ENCODE assay signal across 1 cellular context in the genomic region with DNA sequence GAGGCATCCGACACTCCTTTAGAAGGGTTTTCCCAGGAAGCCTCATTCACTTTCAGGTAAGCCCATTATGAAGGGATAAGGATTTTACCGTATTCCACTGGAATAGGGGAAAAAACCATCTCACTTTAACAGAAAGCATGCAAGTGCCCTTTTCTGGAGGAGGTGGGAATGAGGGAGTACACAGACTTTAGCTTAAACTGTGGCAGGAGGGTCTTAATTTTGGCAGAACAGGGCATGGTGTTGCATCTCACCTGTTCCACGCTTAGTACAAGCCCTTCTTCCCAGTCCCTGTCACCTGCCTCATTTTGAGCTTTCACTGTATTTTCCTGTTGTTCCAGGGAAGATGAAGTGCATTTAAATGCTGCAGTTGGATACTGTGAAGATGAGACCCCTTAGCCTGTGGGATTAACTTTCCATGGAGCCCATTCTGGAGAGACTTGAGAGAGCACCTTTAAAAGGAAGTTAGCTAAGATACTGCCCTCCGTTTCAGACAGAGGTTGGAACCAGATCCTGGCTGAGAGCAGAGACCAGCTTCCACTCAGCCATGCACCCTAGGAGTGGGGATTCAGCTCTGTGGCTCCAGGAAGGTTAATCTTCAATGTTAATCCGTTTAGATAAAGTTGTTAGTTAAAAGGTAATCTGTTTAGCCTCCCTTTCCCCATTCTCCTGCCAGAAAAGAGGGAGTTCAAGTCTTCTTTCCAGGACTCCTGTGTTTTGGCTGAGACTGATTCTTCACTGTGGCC.
TF ChIP-seq lines count a peak whose summit lies in the region.

No MANE protein-coding gene starts in this region.

TF ChIP-seq in GM23338, 12 proteins besides CTCF, POLR2A, EP300 and RAD21:
- TF ChIP-seq, protein P1, sequence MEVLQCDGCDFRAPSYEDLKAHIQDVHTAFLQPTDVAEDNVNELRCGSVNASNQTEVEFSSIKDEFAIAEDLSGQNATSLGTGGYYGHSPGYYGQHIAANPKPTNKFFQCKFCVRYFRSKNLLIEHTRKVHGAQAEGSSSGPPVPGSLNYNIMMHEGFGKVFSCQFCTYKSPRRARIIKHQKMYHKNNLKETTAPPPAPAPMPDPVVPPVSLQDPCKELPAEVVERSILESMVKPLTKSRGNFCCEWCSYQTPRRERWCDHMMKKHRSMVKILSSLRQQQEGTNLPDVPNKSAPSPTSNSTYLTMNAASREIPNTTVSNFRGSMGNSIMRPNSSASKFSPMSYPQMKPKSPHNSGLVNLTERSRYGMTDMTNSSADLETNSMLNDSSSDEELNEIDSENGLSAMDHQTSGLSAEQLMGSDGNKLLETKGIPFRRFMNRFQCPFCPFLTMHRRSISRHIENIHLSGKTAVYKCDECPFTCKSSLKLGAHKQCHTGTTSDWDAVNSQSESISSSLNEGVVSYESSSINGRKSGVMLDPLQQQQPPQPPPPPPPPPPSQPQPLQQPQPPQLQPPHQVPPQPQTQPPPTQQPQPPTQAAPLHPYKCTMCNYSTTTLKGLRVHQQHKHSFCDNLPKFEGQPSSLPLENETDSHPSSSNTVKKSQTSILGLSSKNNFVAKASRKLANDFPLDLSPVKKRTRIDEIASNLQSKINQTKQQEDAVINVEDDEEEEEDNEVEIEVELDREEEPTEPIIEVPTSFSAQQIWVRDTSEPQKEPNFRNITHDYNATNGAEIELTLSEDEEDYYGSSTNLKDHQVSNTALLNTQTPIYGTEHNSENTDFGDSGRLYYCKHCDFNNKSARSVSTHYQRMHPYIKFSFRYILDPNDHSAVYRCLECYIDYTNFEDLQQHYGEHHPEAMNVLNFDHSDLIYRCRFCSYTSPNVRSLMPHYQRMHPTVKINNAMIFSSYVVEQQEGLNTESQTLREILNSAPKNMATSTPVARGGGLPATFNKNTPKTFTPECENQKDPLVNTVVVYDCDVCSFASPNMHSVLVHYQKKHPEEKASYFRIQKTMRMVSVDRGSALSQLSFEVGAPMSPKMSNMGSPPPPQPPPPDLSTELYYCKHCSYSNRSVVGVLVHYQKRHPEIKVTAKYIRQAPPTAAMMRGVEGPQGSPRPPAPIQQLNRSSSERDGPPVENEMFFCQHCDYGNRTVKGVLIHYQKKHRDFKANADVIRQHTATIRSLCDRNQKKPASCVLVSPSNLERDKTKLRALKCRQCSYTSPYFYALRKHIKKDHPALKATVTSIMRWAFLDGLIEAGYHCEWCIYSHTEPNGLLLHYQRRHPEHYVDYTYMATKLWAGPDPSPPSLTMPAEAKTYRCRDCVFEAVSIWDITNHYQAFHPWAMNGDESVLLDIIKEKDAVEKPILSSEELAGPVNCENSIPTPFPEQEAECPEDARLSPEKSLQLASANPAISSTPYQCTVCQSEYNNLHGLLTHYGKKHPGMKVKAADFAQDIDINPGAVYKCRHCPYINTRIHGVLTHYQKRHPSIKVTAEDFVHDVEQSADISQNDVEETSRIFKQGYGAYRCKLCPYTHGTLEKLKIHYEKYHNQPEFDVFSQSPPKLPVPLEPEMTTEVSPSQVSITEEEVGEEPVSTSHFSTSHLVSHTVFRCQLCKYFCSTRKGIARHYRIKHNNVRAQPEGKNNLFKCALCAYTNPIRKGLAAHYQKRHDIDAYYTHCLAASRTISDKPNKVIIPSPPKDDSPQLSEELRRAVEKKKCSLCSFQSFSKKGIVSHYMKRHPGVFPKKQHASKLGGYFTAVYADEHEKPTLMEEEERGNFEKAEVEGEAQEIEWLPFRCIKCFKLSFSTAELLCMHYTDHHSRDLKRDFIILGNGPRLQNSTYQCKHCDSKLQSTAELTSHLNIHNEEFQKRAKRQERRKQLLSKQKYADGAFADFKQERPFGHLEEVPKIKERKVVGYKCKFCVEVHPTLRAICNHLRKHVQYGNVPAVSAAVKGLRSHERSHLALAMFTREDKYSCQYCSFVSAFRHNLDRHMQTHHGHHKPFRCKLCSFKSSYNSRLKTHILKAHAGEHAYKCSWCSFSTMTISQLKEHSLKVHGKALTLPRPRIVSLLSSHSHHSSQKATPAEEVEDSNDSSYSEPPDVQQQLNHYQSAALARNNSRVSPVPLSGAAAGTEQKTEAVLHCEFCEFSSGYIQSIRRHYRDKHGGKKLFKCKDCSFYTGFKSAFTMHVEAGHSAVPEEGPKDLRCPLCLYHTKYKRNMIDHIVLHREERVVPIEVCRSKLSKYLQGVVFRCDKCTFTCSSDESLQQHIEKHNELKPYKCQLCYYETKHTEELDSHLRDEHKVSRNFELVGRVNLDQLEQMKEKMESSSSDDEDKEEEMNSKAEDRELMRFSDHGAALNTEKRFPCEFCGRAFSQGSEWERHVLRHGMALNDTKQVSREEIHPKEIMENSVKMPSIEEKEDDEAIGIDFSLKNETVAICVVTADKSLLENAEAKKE (CRISPR knock-in tag; IDR thresholded peaks at IDR 0.05), result no peak
- TF ChIP-seq JUNB (IDR thresholded peaks at IDR 0.05; ENCODE audit: unreplicated experiment) (no peak), ZNF114 (CRISPR knock-in tag; IDR thresholded peaks at IDR 0.05) (no peak), POLR2AphosphoS5 (IDR thresholded peaks at IDR 0.05; ENCODE audit: low read depth) (no peak), ZNF331 (CRISPR knock-in tag; IDR thresholded peaks at IDR 0.05; ENCODE audit: low read depth) (no peak), CREB1 (CRISPR knock-in tag; IDR thresholded peaks at IDR 0.05; ENCODE audit: low read depth) (no peak), NANOG (IDR thresholded peaks at IDR 0.05; ENCODE audit: borderline replicate concordance) (no peak), STAT1 (IDR thresholded peaks at IDR 0.05; ENCODE audit: unreplicated experiment) (no peak)
- TF ChIP-seq, protein P2, sequence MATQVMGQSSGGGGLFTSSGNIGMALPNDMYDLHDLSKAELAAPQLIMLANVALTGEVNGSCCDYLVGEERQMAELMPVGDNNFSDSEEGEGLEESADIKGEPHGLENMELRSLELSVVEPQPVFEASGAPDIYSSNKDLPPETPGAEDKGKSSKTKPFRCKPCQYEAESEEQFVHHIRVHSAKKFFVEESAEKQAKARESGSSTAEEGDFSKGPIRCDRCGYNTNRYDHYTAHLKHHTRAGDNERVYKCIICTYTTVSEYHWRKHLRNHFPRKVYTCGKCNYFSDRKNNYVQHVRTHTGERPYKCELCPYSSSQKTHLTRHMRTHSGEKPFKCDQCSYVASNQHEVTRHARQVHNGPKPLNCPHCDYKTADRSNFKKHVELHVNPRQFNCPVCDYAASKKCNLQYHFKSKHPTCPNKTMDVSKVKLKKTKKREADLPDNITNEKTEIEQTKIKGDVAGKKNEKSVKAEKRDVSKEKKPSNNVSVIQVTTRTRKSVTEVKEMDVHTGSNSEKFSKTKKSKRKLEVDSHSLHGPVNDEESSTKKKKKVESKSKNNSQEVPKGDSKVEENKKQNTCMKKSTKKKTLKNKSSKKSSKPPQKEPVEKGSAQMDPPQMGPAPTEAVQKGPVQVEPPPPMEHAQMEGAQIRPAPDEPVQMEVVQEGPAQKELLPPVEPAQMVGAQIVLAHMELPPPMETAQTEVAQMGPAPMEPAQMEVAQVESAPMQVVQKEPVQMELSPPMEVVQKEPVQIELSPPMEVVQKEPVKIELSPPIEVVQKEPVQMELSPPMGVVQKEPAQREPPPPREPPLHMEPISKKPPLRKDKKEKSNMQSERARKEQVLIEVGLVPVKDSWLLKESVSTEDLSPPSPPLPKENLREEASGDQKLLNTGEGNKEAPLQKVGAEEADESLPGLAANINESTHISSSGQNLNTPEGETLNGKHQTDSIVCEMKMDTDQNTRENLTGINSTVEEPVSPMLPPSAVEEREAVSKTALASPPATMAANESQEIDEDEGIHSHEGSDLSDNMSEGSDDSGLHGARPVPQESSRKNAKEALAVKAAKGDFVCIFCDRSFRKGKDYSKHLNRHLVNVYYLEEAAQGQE (IDR thresholded peaks at IDR 0.05; ENCODE audit: unreplicated experiment), result no peak
TF ChIP-seq in GM23338: peak in this region for 0.
